In genomic region chr18:79949571-79950439, GRCh38 we compare ENCODE assay signal across 8 cellular contexts. TPM values are rescaled to one million over a fixed set of nuclear protein-coding genes. Genes with fewer than 3 reads are reported as not detected.
DNase-seq lines count a peak whose midpoint lies in the region; ATAC-seq, FAIRE-seq and TF ChIP-seq lines count a peak whose summit lies in the region.

No MANE protein-coding gene starts in this region.

- peak overlapping the region; percentile 81 for H3K4me3 ChIP-seq in bronchial epithelial cell (ENCODE audit: low read depth, low read length)

- peaks cover 6% of the 10 kb centered on the region for H3K27me3 Mint-ChIP-seq in mesothelial cell of epicardium (ENCODE audit: low read depth)

- H3K4me3 Mint-ChIP-seq in mesothelial cell of epicardium: peak overlapping the region; percentile 75

- peaks cover 3% of the 10 kb centered on the region for H3K36me3 Mint-ChIP-seq in mesothelial cell of epicardium

- ATAC-seq in GM18511 (IDR thresholded peaks at IDR 0.05; ENCODE audit: unreplicated experiment): peak; percentile 32
- ATAC-seq in GM19397 (IDR thresholded peaks at IDR 0.05; ENCODE audit: unreplicated experiment): no peak

- TF ChIP-seq CTCF in bronchial epithelial cell (IDR thresholded peaks at IDR 0.05; ENCODE audit: insufficient read depth, low read length, severe bottlenecking) (no peak), mesothelial cell of epicardium (IDR thresholded peaks at IDR 0.05; ENCODE audit: unreplicated experiment) (no peak)

- peak; percentile 39 for DNase-seq in NCI-H69 (lab: John Stamatoyannopoulos, UW)
- DNase-seq in bronchial epithelial cell (ENCODE audit: low read depth): no peak
- DNase-seq in mesothelial cell of epicardium (ENCODE audit: low spot score in 2 of 2, unreplicated experiment in 2 of 2): no peak
- DNase-seq in NCI-H1694 (lab: John Stamatoyannopoulos, UW): no peak
- DNase-seq in stimulated activated CD4-positive, alpha-beta T cell treated with anti-CD3 and anti-CD28 coated beads, Interleukin-15, amount 100 ng/mL, for 24 hours: no peak
- no peak for DNase-seq in NCI-H1105 (lab: John Stamatoyannopoulos, UW)

- H3K27me3 ChIP-seq in bronchial epithelial cell (ENCODE audit: control insufficient read depth, insufficient read depth, low read length): no peaks in the 10 kb centered on the region

- H3K36me3 ChIP-seq in bronchial epithelial cell (ENCODE audit: control insufficient read depth, insufficient read depth, low read length): peaks cover 8% of the 10 kb centered on the region

- H3K4me1 Mint-ChIP-seq in mesothelial cell of epicardium: peaks cover 16% of the 10 kb centered on the region

- peak overlapping the region; percentile 21 for H3K27ac Mint-ChIP-seq in mesothelial cell of epicardium

- no peak for FAIRE-seq in bronchial epithelial cell (lab: Jason Lieb, UNC)

- no peaks in the 10 kb centered on the region for H3K9me3 Mint-ChIP-seq in mesothelial cell of epicardium

RNA-seq across cellular contexts. Expression of gene SLC66A2, which starts 1.6 kb away (rescaled TPM):
- 60.6 and 69.4 TPM in 2 replicates for total RNA-seq in bronchial epithelial cell
- total RNA-seq in mesothelial cell of epicardium: 33.5 to 34.6 TPM (median 34.4 TPM) in 3 replicates

RNA-seq across cellular contexts. Expression of gene HSBP1L1, which starts 14.6 kb away (rescaled TPM):
- 28.2 and 28.4 TPM in 2 replicates for total RNA-seq in bronchial epithelial cell
- 31.8 to 35.4 TPM (median 33.9 TPM) in 3 replicates for total RNA-seq in mesothelial cell of epicardium

RNA-seq across cellular contexts. Expression of gene TXNL4A, which starts 38.6 kb away (rescaled TPM):
- 44.0 and 53.5 TPM in 2 replicates for total RNA-seq in bronchial epithelial cell
- 77.2 to 79.9 TPM (median 79.5 TPM) in 3 replicates for total RNA-seq in mesothelial cell of epicardium
